Comparison of ENCODE assay signal across 1 cellular context in the genomic region with DNA sequence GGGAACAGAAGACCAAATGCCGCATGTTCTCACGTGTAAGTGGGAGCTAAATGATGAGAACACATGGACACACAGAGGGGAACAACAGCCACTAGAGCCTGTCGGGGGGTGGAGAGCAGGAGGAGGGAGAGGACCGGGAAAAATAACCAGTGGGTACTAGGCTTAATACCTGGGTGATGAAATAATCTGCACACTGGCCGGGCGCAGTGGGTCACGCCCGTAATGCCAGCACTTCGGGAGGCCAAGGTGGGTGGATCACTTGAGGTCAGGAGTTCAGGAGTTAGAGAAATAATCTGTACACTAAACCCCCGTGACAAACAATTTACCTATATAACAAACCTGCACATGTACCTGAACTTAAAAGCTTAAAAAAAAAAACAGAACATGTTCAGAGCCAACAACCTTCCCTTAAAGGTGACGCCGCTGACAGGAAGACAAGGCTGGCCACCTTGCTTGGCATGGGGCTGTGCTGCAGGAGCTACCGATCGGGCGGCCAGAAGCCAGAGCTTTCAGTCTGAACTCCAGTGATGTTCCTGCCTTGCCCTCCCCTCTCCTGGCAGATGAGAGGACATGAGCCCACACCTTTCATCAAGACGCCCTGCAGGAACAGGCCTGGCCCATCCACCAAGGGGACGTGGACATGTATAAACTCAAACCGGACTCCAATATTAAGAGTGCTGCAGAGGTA.
TF ChIP-seq lines count a peak whose summit lies in the region.

No MANE protein-coding gene starts in this region.

TF ChIP-seq in HepG2, 621 proteins besides CTCF, POLR2A, EP300 and RAD21 (continued from another document):
- TF ChIP-seq, protein P1, sequence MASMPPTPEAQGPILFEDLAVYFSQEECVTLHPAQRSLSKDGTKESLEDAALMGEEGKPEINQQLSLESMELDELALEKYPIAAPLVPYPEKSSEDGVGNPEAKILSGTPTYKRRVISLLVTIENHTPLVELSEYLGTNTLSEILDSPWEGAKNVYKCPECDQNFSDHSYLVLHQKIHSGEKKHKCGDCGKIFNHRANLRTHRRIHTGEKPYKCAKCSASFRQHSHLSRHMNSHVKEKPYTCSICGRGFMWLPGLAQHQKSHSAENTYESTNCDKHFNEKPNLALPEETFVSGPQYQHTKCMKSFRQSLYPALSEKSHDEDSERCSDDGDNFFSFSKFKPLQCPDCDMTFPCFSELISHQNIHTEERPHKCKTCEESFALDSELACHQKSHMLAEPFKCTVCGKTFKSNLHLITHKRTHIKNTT (CRISPR knock-in tag; IDR thresholded peaks at IDR 0.05), result no peak
